ENCODE assay signal across 9 cellular contexts in the genomic region with DNA sequence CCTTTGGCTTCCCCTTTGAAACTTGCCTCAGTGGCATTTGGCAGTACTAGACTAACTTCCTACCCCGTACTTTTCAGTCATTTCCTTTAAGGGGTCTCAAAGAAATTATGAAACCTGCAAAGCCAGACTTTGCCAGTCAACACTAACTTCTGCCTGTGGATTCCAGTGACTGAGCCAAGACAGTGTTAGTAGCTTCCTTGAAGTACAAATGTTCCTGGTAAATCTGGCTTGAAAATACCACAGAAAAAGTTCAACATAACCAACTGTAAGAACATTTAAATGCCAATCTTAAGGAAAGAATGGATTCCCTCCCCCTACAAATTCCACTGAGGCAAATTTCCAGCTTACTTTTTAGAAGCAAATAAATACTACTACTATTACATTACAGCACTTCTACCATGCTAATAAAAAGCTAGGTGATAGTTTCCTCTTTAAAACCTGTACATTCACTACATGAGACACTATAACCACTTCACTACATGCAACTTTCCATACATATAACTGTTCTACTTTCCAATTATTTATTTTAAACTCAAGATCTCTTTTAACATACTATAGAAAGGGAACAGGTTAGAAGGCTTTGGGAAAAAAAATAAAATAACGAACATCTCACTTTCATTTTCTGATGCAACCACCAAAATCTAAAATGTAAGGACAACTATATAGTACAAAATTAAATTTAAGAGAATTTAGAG. TPM values are rescaled to one million over a fixed set of nuclear protein-coding genes. Genes with fewer than 3 reads are reported as not detected.
DNase-seq lines count a peak whose midpoint lies in the region.
"Had no signal": no experiment of that assay in that cellular context is flagged by ENCODE, and none has a peak within 500 bp of the region (broad histone marks: within the 10 kb centered on the region; RNA-seq: fewer than 3 reads in every experiment).

No MANE protein-coding gene starts in this region.

- H3K27me3 Mint-ChIP-seq in activated T-helper 1 cell treated with anti-CD3 and anti-CD28 coated beads, Interleukin-12 subunit alpha, Interleukin-12 subunit beta, Interleukin-2, Interleukin-4 antibody, amounts not matched to agents 30 ng/mL and 10 ng/mL and 1 ng/mL, durations not matched to agents 14 hours and 24 hours and 36 hours (ENCODE audit: insufficient read depth), result no peaks in the 10 kb centered on the region

- peak overlapping the region; percentile 51 to 79 for H3K4me3 ChIP-seq in stomach smooth muscle (ENCODE audit: low read length in 2 of 2)

- DNase-seq in SIG-M5 treated with dmso at 0.1 percent for 504 hours (lab: John Stamatoyannopoulos, UW; ENCODE audit: unreplicated experiment) (peak; percentile 15), SIG-M5 (lab: John Stamatoyannopoulos, UW) (no peak), iris pigment epithelial cell (ENCODE audit: low read depth) (peak; percentile 57), cerebellar nuclear complex (lab: John Stamatoyannopoulos, UW) (no peak), NCI-H1105 (lab: John Stamatoyannopoulos, UW) (no peak), GM19240 (ENCODE audit: insufficient read length, low spot score) (no peak)
- DNase-seq in activated T-helper 1 cell treated with anti-CD3 and anti-CD28 coated beads, Interleukin-12 subunit alpha, Interleukin-12 subunit beta, Interleukin-2, Interleukin-4 antibody, amounts not matched to agents 30 ng/mL and 10 ng/mL and 1 ng/mL, durations not matched to agents 14 hours and 24 hours and 36 hours (ENCODE audit: low spot score), result no peak

- H3K27me3 ChIP-seq in stomach smooth muscle (ENCODE audit: control insufficient read depth in 1 of 2, insufficient read depth in 2 of 2, low read length in 2 of 2), result no peaks in the 10 kb centered on the region

- H3K9me3 Mint-ChIP-seq in activated T-helper 1 cell treated with anti-CD3 and anti-CD28 coated beads, Interleukin-12 subunit alpha, Interleukin-12 subunit beta, Interleukin-2, Interleukin-4 antibody, amounts not matched to agents 30 ng/mL and 10 ng/mL and 1 ng/mL, durations not matched to agents 14 hours and 24 hours and 36 hours, result no peaks in the 10 kb centered on the region

- H3K36me3 Mint-ChIP-seq in activated T-helper 1 cell treated with anti-CD3 and anti-CD28 coated beads, Interleukin-12 subunit alpha, Interleukin-12 subunit beta, Interleukin-2, Interleukin-4 antibody, amounts not matched to agents 30 ng/mL and 10 ng/mL and 1 ng/mL, durations not matched to agents 14 hours and 24 hours and 36 hours (ENCODE audit: low read depth), result peaks cover 38% of the 10 kb centered on the region

- intact Hi-C loops in activated T-helper 1 cell treated with anti-CD3 and anti-CD28 coated beads, Interleukin-12 subunit alpha, Interleukin-12 subunit beta, Interleukin-2, Interleukin-4 antibody, amounts not matched to agents 30 ng/mL and 10 ng/mL and 1 ng/mL, durations not matched to agents 14 hours and 24 hours and 36 hours (cut with micrococcal nuclease), result loop anchor here (1.0 to 10.0 kb wide), 4 partner anchors 8 to 843 kb away; partner anchors contain the start of gene SLC1A4

- no peaks in the 10 kb centered on the region for H3K36me3 ChIP-seq in stomach smooth muscle (ENCODE audit: control insufficient read depth in 2 of 2, insufficient read depth in 2 of 2, low read length in 2 of 2)

- peak overlapping the region; percentile 47 to 90 for H3K9ac ChIP-seq in stomach smooth muscle (ENCODE audit: low read length in 2 of 2)

- H3K9me3 ChIP-seq in stomach smooth muscle (ENCODE audit: control insufficient read depth in 2 of 2, low read length in 2 of 2), result no peaks in the 10 kb centered on the region

- H3K4me1 ChIP-seq in stomach smooth muscle (ENCODE audit: control insufficient read depth, insufficient read depth, low read length), result peaks cover 15% of the 10 kb centered on the region

- H3K27ac Mint-ChIP-seq in activated T-helper 1 cell treated with anti-CD3 and anti-CD28 coated beads, Interleukin-12 subunit alpha, Interleukin-12 subunit beta, Interleukin-2, Interleukin-4 antibody, amounts not matched to agents 30 ng/mL and 10 ng/mL and 1 ng/mL, durations not matched to agents 14 hours and 24 hours and 36 hours, result peak overlapping the region; percentile 67

- H3K4me1 Mint-ChIP-seq in activated T-helper 1 cell treated with anti-CD3 and anti-CD28 coated beads, Interleukin-12 subunit alpha, Interleukin-12 subunit beta, Interleukin-2, Interleukin-4 antibody, amounts not matched to agents 30 ng/mL and 10 ng/mL and 1 ng/mL, durations not matched to agents 14 hours and 24 hours and 36 hours (ENCODE audit: low read depth), result peaks cover 53% of the 10 kb centered on the region

- peak overlapping the region; percentile 19 for H3K27ac ChIP-seq in stomach smooth muscle (ENCODE audit: low read length)
- H3K27ac ChIP-seq: C4-2B had no signal

- H3K4me3 Mint-ChIP-seq in activated T-helper 1 cell treated with anti-CD3 and anti-CD28 coated beads, Interleukin-12 subunit alpha, Interleukin-12 subunit beta, Interleukin-2, Interleukin-4 antibody, amounts not matched to agents 30 ng/mL and 10 ng/mL and 1 ng/mL, durations not matched to agents 14 hours and 24 hours and 36 hours, result peak overlapping the region; percentile 98

RNA-seq across cellular contexts. Expression of gene PELI1, which starts 2.4 kb away (rescaled TPM):
- 47.1 and 50.4 TPM in 2 replicates for total RNA-seq in activated T-helper 1 cell treated with anti-CD3 and anti-CD28 coated beads, Interleukin-12 subunit alpha, Interleukin-12 subunit beta, Interleukin-2, Interleukin-4 antibody, amounts not matched to agents 30 ng/mL and 10 ng/mL and 1 ng/mL, durations not matched to agents 14 hours and 24 hours and 36 hours

Comparison
In these comparisons a context has a peak if more than half of its experiments do, and no peak if none do; other contexts are left out.
1. DNase-seq: peak in SIG-M5 treated with dmso at 0.1 percent for 504 hours (single experiment) and iris pigment epithelial cell (single experiment); none in SIG-M5 (single experiment), activated T-helper 1 cell treated with anti-CD3 and anti-CD28 coated beads, Interleukin-12 subunit alpha, Interleukin-12 subunit beta, Interleukin-2, Interleukin-4 antibody, amounts not matched to agents 30 ng/mL and 10 ng/mL and 1 ng/mL, durations not matched to agents 14 hours and 24 hours and 36 hours (single experiment), cerebellar nuclear complex (0 of 2), NCI-H1105 (single experiment) and GM19240 (single experiment).